ENCODE assay signal across 11 cellular contexts in the genomic region with DNA sequence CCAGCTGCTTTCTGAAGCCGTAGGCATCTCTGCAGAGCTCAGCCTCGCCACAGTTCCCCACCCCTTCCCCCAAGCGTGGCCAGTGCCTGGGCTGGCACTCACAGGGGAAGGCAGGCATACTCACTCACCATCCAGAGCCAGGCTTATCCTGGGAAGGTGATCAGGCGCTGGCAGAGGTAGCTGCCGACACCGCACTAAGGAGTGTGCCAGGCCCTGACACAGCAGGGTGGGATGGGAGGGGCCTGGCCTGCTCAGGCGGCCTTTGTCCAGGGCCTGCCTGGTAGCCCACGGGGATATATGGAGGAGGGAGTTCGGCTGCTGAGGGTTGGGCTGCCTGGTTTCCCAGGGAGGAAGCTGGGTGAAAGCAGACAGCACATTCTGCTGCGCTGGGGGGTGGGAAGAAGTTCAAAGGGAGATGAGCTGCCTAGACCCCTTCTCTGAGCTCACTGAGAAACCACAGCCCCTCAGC. TPM values are rescaled to one million over a fixed set of nuclear protein-coding genes. Genes with fewer than 3 reads are reported as not detected.
DNase-seq lines count a peak whose midpoint lies in the region; ATAC-seq, FAIRE-seq and TF ChIP-seq lines count a peak whose summit lies in the region.
"Had no signal": no experiment of that assay in that cellular context is flagged by ENCODE, and none has a peak within 500 bp of the region (broad histone marks: within the 10 kb centered on the region; RNA-seq: fewer than 3 reads in every experiment).

No MANE protein-coding gene starts in this region.

- DNase-seq in HL-60 (ENCODE audit: low read depth in 1 of 2, low spot score in 1 of 2) (peak in 1 of 2 experiments; percentile 20), right cardiac atrium (peak in 2 of 3 donors; percentile 47 to 60), NCI-H510A (lab: John Stamatoyannopoulos, UW) (no peak), H54 (ENCODE audit: insufficient read length, low spot score) (no peak), CD1c-positive myeloid dendritic cell (ENCODE audit: extremely low spot score) (no peak)
- DNase-seq: NCI-H1930, thyroid gland had no signal

- no peak for TF ChIP-seq CTCF in HL-60 (IDR thresholded peaks at IDR 0.05; ENCODE audit: insufficient read depth, low read length)

- H3K36me3 Mint-ChIP-seq in activated naive CD8-positive, alpha-beta T cell = peaks cover 14% of the 10 kb centered on the region
- H3K36me3 Mint-ChIP-seq: brain had no signal

- ATAC-seq in right cardiac atrium (peak; percentile 23 to 27), HG02870 (IDR thresholded peaks at IDR 0.05; ENCODE audit: unreplicated experiment) (no peak)

- no peaks in the 10 kb centered on the region for H3K27me3 Mint-ChIP-seq in activated naive CD8-positive, alpha-beta T cell

- WGBS in right cardiac atrium = 61% methylated on average over 10 of the region's 10 CpGs

- H3K4me1 ChIP-seq in right cardiac atrium (ENCODE audit: control insufficient read depth, insufficient read depth, low read length) (peaks cover 2% of the 10 kb centered on the region), skeletal muscle tissue (ENCODE audit: control insufficient read depth in 3 of 3, insufficient read depth in 3 of 3, low read length in 3 of 3) (peaks cover 65 to 76% (median 67%) of the 10 kb centered on the region in 3 donors)

- no peak for FAIRE-seq in H54 (lab: Jason Lieb, UNC)

- H3K27ac Mint-ChIP-seq in activated naive CD8-positive, alpha-beta T cell = peak overlapping the region; percentile 97

- H3K27me3 ChIP-seq in HL-60 (ENCODE audit: insufficient read depth, poor library complexity, severe bottlenecking) (no peaks in the 10 kb centered on the region), right cardiac atrium (ENCODE audit: control insufficient read depth, insufficient read depth) (no peaks in the 10 kb centered on the region), skeletal muscle tissue (ENCODE audit: control insufficient read depth in 3 of 3, insufficient read depth in 3 of 3, low read length in 3 of 3) (no peaks in the 10 kb centered on the region)
- H3K27me3 ChIP-seq: thyroid gland had no signal

- no peaks in the 10 kb centered on the region for H3K9me3 Mint-ChIP-seq in activated naive CD8-positive, alpha-beta T cell (ENCODE audit: low read depth)

- H3K27ac ChIP-seq in HL-60 (replicated peaks) (peak overlapping the region; percentile 71), right cardiac atrium (ENCODE audit: low read length) (no peak overlapping the region), skeletal muscle tissue (ENCODE audit: low read depth, low read length) (peak overlapping the region; percentile 54)

- H3K9me3 ChIP-seq in right cardiac atrium (ENCODE audit: control insufficient read depth, low read length) (no peaks in the 10 kb centered on the region), skeletal muscle tissue (ENCODE audit: control insufficient read depth in 3 of 3, low read length in 3 of 3) (no peaks in the 10 kb centered on the region)
- H3K9me3 ChIP-seq: thyroid gland had no signal

- H3K4me1 Mint-ChIP-seq in activated naive CD8-positive, alpha-beta T cell (ENCODE audit: low read depth) = peaks cover 90% of the 10 kb centered on the region

- no peak for TF ChIP-seq POLR2A in H54 (IDR thresholded peaks at IDR 0.05; ENCODE audit: low read depth, low read length)

- peaks cover 11 to 28% (median 16%) of the 10 kb centered on the region in 3 donors for H3K36me3 ChIP-seq in skeletal muscle tissue (ENCODE audit: control insufficient read depth in 3 of 3, insufficient read depth in 3 of 3, low read length in 3 of 3)

- no peak overlapping the region for H3K4me3 ChIP-seq in HL-60 (replicated peaks; ENCODE audit: insufficient read depth, low read length)
- H3K4me3 ChIP-seq in right cardiac atrium (ENCODE audit: low read length) = no peak overlapping the region
- H3K4me3 ChIP-seq in skeletal muscle tissue (ENCODE audit: low read length in 3 of 3) = peak overlapping the region; percentile 15 to 49 (median 24)
- H3K4me3 ChIP-seq: thyroid gland had no signal

- peak overlapping the region; percentile 75 for H3K4me3 Mint-ChIP-seq in activated naive CD8-positive, alpha-beta T cell
- H3K4me3 Mint-ChIP-seq: brain had no signal

- intact Hi-C loops in right cardiac atrium (cut with DNase I) = no loop called here

- peak overlapping the region; percentile 48 to 63 (median 63) for H3K9ac ChIP-seq in skeletal muscle tissue (ENCODE audit: low read depth in 1 of 3, low read length in 3 of 3)

RNA-seq across cellular contexts. Expression of a gene that starts 15.8 kb away (rescaled TPM):
- 10 to 100 TPM; 29.3 to 55.1 (median 34.4) TPM for total RNA-seq in right cardiac atrium
- polyA plus RNA-seq in right cardiac atrium = 36.8 TPM
- 13.6 TPM for total RNA-seq in skeletal muscle tissue

RNA-seq across cellular contexts. Expression of a gene that starts 37.9 kb away (rescaled TPM):
- total RNA-seq in right cardiac atrium (under 1 TPM in 3 of 4 donors, not detected in 1; 0.14 to 0.36 (median 0.24) TPM), skeletal muscle tissue (not detected)
- polyA plus RNA-seq in right cardiac atrium = 0.09 TPM
- total RNA-seq: thyroid gland had no signal

Comparison
In these comparisons a context has a peak if more than half of its experiments do, and no peak if none do; other contexts are left out.
1. DNase-seq: peak in right cardiac atrium (2 of 3); none in NCI-H510A (single experiment), H54 (single experiment) and CD1c-positive myeloid dendritic cell (single experiment).
2. H3K4me3 ChIP-seq: peak in skeletal muscle tissue (3 of 3); none in HL-60 (single experiment) and right cardiac atrium (single experiment).